Comparison of ENCODE assay signal across 8 cellular contexts in genomic region chr2:8544786-8545631, GRCh38.
DNase-seq lines count a peak whose midpoint lies in the region; ATAC-seq and TF ChIP-seq lines count a peak whose summit lies in the region.

No MANE protein-coding gene starts in this region.

- TF ChIP-seq CTCF in CD14-positive monocyte (IDR thresholded peaks at IDR 0.05): peak; percentile 70
- no peak for TF ChIP-seq CTCF in RWPE2 (IDR thresholded peaks at IDR 0.05; ENCODE audit: poor library complexity, severe bottlenecking)
- peak; percentile 5 to 57 (median 32) for TF ChIP-seq CTCF in heart left ventricle (IDR thresholded peaks at IDR 0.05)

- H3K27ac Mint-ChIP-seq in CD14-positive monocyte: peak overlapping the region; percentile 98 to 100 (median 99)
- H3K27ac Mint-ChIP-seq in activated T-helper 2 cell treated with anti-CD3 and anti-CD28 coated beads, Interferon-gamma antibody, Interleukin-2, Interleukin-4, amounts not matched to agents 10 μg/mL and 5 μg/mL and 100 μg/mL, durations not matched to agents 14 hours and 24 hours and 36 hours: peak overlapping the region; percentile 99

- no peaks in the 10 kb centered on the region for H3K9me3 Mint-ChIP-seq in CD14-positive monocyte
- no peaks in the 10 kb centered on the region for H3K9me3 Mint-ChIP-seq in activated T-helper 2 cell treated with anti-CD3 and anti-CD28 coated beads, Interferon-gamma antibody, Interleukin-2, Interleukin-4, amounts not matched to agents 10 μg/mL and 5 μg/mL and 100 μg/mL, durations not matched to agents 14 hours and 24 hours and 36 hours

- H3K27me3 Mint-ChIP-seq in CD14-positive monocyte (ENCODE audit: low read depth in 3 of 3): peaks cover 2 to 4% (median 2%) of the 10 kb centered on the region in 3 donors
- no peaks in the 10 kb centered on the region for H3K27me3 Mint-ChIP-seq in activated T-helper 2 cell treated with anti-CD3 and anti-CD28 coated beads, Interferon-gamma antibody, Interleukin-2, Interleukin-4, amounts not matched to agents 10 μg/mL and 5 μg/mL and 100 μg/mL, durations not matched to agents 14 hours and 24 hours and 36 hours (ENCODE audit: low read depth)

- H3K27me3 ChIP-seq in RWPE2 (ENCODE audit: insufficient read depth, poor library complexity, severe bottlenecking): no peaks in the 10 kb centered on the region
- no peaks in the 10 kb centered on the region for H3K27me3 ChIP-seq in heart left ventricle

- intact Hi-C loops in CD14-positive monocyte (cut with micrococcal nuclease) (loop anchor here (1.0 to 10.0 kb wide), 4 partner anchors 37 to 310 kb away; partner anchors contain the start of gene ID2 (in 2 of the 2)), heart left ventricle (cut with DNase I) (loop anchor here in 3 of 10 donors (5.0 to 10.0 kb wide), 3 partner anchors 120 to 132 kb away; no protein-coding TSS in a partner anchor)
- intact Hi-C loops in activated T-helper 2 cell treated with anti-CD3 and anti-CD28 coated beads, Interferon-gamma antibody, Interleukin-2, Interleukin-4, amounts not matched to agents 10 μg/mL and 5 μg/mL and 100 μg/mL, durations not matched to agents 14 hours and 24 hours and 36 hours (cut with micrococcal nuclease): loop anchor here (1.0 to 10.0 kb wide), 9 partner anchors 208 to 1340 kb away; no protein-coding TSS in a partner anchor

- H3K4me3 Mint-ChIP-seq in CD14-positive monocyte: peak overlapping the region; percentile 47 to 65
- H3K4me3 Mint-ChIP-seq in activated T-helper 2 cell treated with anti-CD3 and anti-CD28 coated beads, Interferon-gamma antibody, Interleukin-2, Interleukin-4, amounts not matched to agents 10 μg/mL and 5 μg/mL and 100 μg/mL, durations not matched to agents 14 hours and 24 hours and 36 hours (ENCODE audit: low read depth): no peak overlapping the region

- no peak for TF ChIP-seq POLR2A in heart left ventricle (IDR thresholded peaks at IDR 0.05)

- peak; percentile 54 for ATAC-seq in GM19328 (IDR thresholded peaks at IDR 0.05; ENCODE audit: unreplicated experiment)
- ATAC-seq in HG03378 (IDR thresholded peaks at IDR 0.05; ENCODE audit: unreplicated experiment): peak; percentile 52
- 0 out of 3 replicates have a peak, but pooled peaks have one; percentile 36 for ATAC-seq in RWPE2 (ENCODE audit: low read depth)
- peak; percentile 72 to 90 (median 86) for ATAC-seq in heart left ventricle
- no peak for ATAC-seq in GM18519 (IDR thresholded peaks at IDR 0.05; ENCODE audit: low FRiP score, unreplicated experiment)

- H3K9me3 ChIP-seq in RWPE2 (ENCODE audit: severe bottlenecking) (no peaks in the 10 kb centered on the region), heart left ventricle (no peaks in the 10 kb centered on the region)

- H3K4me3 ChIP-seq in RWPE2 (ENCODE audit: severe bottlenecking): no peak overlapping the region
- no peak overlapping the region for H3K4me3 ChIP-seq in heart left ventricle

- H3K4me1 ChIP-seq in RWPE2 (ENCODE audit: insufficient read depth, poor library complexity, severe bottlenecking) (no peaks in the 10 kb centered on the region), heart left ventricle (peaks cover 0 to 71% (median 25%) of the 10 kb centered on the region in 12 donors)

- no peak overlapping the region for H3K27ac ChIP-seq in RWPE2 (ENCODE audit: poor library complexity, severe bottlenecking)
- peak overlapping the region in 6 of 12 donors; percentile 2 to 97 (median 42) for H3K27ac ChIP-seq in heart left ventricle

- WGBS in heart left ventricle, 4 donors: 57 to 66% (median 60%) methylated on average over 21 to 25 of the region's 25 CpGs

- peaks cover 7% of the 10 kb centered on the region in 2 donors for H3K36me3 Mint-ChIP-seq in CD14-positive monocyte
- no peaks in the 10 kb centered on the region for H3K36me3 Mint-ChIP-seq in activated T-helper 2 cell treated with anti-CD3 and anti-CD28 coated beads, Interferon-gamma antibody, Interleukin-2, Interleukin-4, amounts not matched to agents 10 μg/mL and 5 μg/mL and 100 μg/mL, durations not matched to agents 14 hours and 24 hours and 36 hours (ENCODE audit: low read depth)

- no peaks in the 10 kb centered on the region for H3K36me3 ChIP-seq in RWPE2 (ENCODE audit: low read depth)
- no peaks in the 10 kb centered on the region for H3K36me3 ChIP-seq in heart left ventricle

- peak; percentile 96 for DNase-seq in CD14-positive monocyte (ENCODE audit: low spot score)
- peak; percentile 34 for DNase-seq in RWPE2 (ENCODE audit: low spot score)
- peak; percentile 84 for DNase-seq in activated T-helper 2 cell treated with anti-CD3 and anti-CD28 coated beads, Interferon-gamma antibody, Interleukin-2, Interleukin-4, amounts not matched to agents 10 μg/mL and 5 μg/mL and 100 μg/mL, durations not matched to agents 14 hours and 24 hours and 36 hours (ENCODE audit: low spot score)
- peak; percentile 71 to 87 (median 79) for DNase-seq in heart left ventricle
- peak; percentile 9 for DNase-seq in smooth muscle cell of the brain vasculature (ENCODE audit: low read depth, low spot score)

- H3K4me1 Mint-ChIP-seq in CD14-positive monocyte: peaks cover 77% of the 10 kb centered on the region
- peaks cover 80% of the 10 kb centered on the region for H3K4me1 Mint-ChIP-seq in activated T-helper 2 cell treated with anti-CD3 and anti-CD28 coated beads, Interferon-gamma antibody, Interleukin-2, Interleukin-4, amounts not matched to agents 10 μg/mL and 5 μg/mL and 100 μg/mL, durations not matched to agents 14 hours and 24 hours and 36 hours (ENCODE audit: low read depth)

Comparison
In these comparisons a context has a peak if more than half of its experiments do, and no peak if none do; other contexts are left out.
1. DNase-seq: peak in every context shown above with its lines; median percentile 96 in CD14-positive monocyte; 84 in activated T-helper 2 cell treated with anti-CD3 and anti-CD28 coated beads, Interferon-gamma antibody, Interleukin-2, Interleukin-4, amounts not matched to agents 10 μg/mL and 5 μg/mL and 100 μg/mL, durations not matched to agents 14 hours and 24 hours and 36 hours; 79 in heart left ventricle; 34 in RWPE2; 9 in smooth muscle cell of the brain vasculature.